2 cellular contexts compared by ENCODE assay signal in the genomic region with DNA sequence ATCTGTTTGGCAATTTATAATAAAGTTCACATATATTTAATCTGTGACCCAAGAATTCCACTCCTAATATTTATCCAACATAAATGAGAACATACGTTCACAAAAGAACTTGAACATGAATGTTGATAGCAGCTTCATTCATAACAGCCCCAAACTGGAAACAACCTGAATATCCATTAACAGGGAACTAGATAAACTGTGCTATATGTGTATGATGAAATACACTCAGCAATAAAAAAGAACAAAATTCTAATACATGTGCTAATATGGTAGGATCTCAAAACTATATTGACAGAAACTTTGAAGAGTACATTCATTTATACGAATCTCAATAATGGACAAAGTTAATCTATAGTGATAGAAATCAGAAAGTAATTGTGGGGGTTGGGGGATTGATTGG.
TF ChIP-seq lines count a peak whose summit lies in the region.

No MANE protein-coding gene starts in this region.

TF ChIP-seq in HCT116, 20 proteins besides CTCF, POLR2A, EP300 and RAD21:
- TF ChIP-seq, protein P1, sequence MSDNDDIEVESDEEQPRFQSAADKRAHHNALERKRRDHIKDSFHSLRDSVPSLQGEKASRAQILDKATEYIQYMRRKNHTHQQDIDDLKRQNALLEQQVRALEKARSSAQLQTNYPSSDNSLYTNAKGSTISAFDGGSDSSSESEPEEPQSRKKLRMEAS (IDR thresholded peaks at IDR 0.05), result no peak
- TF ChIP-seq ZFX (IDR thresholded peaks at IDR 0.05) (no peak), TCF7L2 (IDR thresholded peaks at IDR 0.05; ENCODE audit: borderline replicate concordance, extremely low read depth, insufficient read depth, insufficient read length) (no peak), YY1 (IDR thresholded peaks at IDR 0.05; ENCODE audit: extremely low read depth, insufficient replicate concordance, low read depth, low read length) (no peak), FOSL1 (IDR thresholded peaks at IDR 0.05; ENCODE audit: low read depth) (no peak), EZH2 (IDR thresholded peaks at IDR 0.05) (no peak), EZH2phosphoT487 (IDR thresholded peaks at IDR 0.05; ENCODE audit: borderline replicate concordance) (no peak), ZNF274 (IDR thresholded peaks at IDR 0.05; ENCODE audit: low read depth, low read length) (no peak), SRF (IDR thresholded peaks at IDR 0.05; ENCODE audit: low read depth) (no peak), EGR1 (IDR thresholded peaks at IDR 0.05; ENCODE audit: low read depth) (no peak)
TF ChIP-seq in HCT116: peak in this region for 0.

TF ChIP-seq in K562, 482 proteins besides CTCF, POLR2A, EP300 and RAD21 (continues in another document):
- TF ChIP-seq TCF7L2 (IDR thresholded peaks at IDR 0.05; ENCODE audit: low read depth, low read length) (no peak), ZNF3 (CRISPR knock-in tag; IDR thresholded peaks at IDR 0.05) (no peak), NR3C1 (CRISPR knock-in tag; IDR thresholded peaks at IDR 0.05) (no peak), CEBPB (tag; IDR thresholded peaks at IDR 0.05) (peak; percentile 76), SRSF1 (IDR thresholded peaks at IDR 0.05; ENCODE audit: low read depth, low read length) (no peak), ZEB2 (IDR thresholded peaks at IDR 0.05) (no peak), SMARCE1 (IDR thresholded peaks at IDR 0.05) (no peak), ZNF586 (CRISPR knock-in tag; conservative IDR thresholded peaks at IDR 0.05) (no peak), CEBPG (CRISPR knock-in tag; IDR thresholded peaks at IDR 0.05) (no peak), CEBPG (tag; conservative IDR thresholded peaks at IDR 0.05 in 1 of 2, IDR thresholded peaks at IDR 0.05 in 1 of 2) (peak in 1 of 2 experiments; percentile 59; a peak in 2 of 4 replicates), ZFX (CRISPR knock-in tag; IDR thresholded peaks at IDR 0.05) (no peak), KLF16 (IDR thresholded peaks at IDR 0.05) (peak; percentile 37; the same call in 1 of the 2 replicates), ZNF143 (CRISPR knock-in tag; IDR thresholded peaks at IDR 0.05) (no peak), NELFE (IDR thresholded peaks at IDR 0.05; ENCODE audit: insufficient read depth, insufficient read length) (no peak), BRCA1 (IDR thresholded peaks at IDR 0.05) (no peak), BRCA1 (CRISPR knock-in tag; IDR thresholded peaks at IDR 0.05) (no peak), ZNF75A (CRISPR knock-in tag; IDR thresholded peaks at IDR 0.05) (0 out of 2 replicates have a peak, but pooled peaks have one; percentile 25), ZBED1 (IDR thresholded peaks at IDR 0.05) (no peak), PURB (CRISPR knock-in tag; IDR thresholded peaks at IDR 0.05; ENCODE audit: low read depth) (no peak), LEF1 (IDR thresholded peaks at IDR 0.05) (peak; percentile 26; the same call in 1 of the 2 replicates), ZNF174 (CRISPR knock-in tag; IDR thresholded peaks at IDR 0.05) (no peak), PRMT5 (CRISPR knock-in tag; IDR thresholded peaks at IDR 0.05) (no peak), TAF7 (tag; IDR thresholded peaks at IDR 0.05) (no peak), SRSF9 (IDR thresholded peaks at IDR 0.05; ENCODE audit: borderline replicate concordance, low read depth, low read length) (no peak), PTBP1 (IDR thresholded peaks at IDR 0.05; ENCODE audit: low read depth, low read length) (no peak), ETV6 (IDR thresholded peaks at IDR 0.05; ENCODE audit: borderline replicate concordance in 1 of 2, low read depth in 2 of 2, low read length in 1 of 2) (no peak), ETV6 (CRISPR knock-in tag; IDR thresholded peaks at IDR 0.05; ENCODE audit: borderline replicate concordance) (no peak), KDM2B (CRISPR knock-in tag; IDR thresholded peaks at IDR 0.05) (no peak), ZFP36 (IDR thresholded peaks at IDR 0.05; ENCODE audit: low read depth, low read length, partially characterized antibody) (no peak), CCAR2 (IDR thresholded peaks at IDR 0.05; ENCODE audit: low read depth, low read length) (no peak), ZNF785 (CRISPR knock-in tag; IDR thresholded peaks at IDR 0.05) (no peak), GTF2A2 (tag; IDR thresholded peaks at IDR 0.05) (no peak), TRIM24 (IDR thresholded peaks at IDR 0.05) (peak in 1 of 2 experiments; percentile 72; a peak in 2 of 4 replicates), NFE2L1 (tag; IDR thresholded peaks at IDR 0.05; ENCODE audit: borderline replicate concordance, low read depth) (no peak), POU5F1 (IDR thresholded peaks at IDR 0.05; ENCODE audit: borderline replicate concordance, low read depth, low read length, partially characterized antibody) (no peak)
- TF ChIP-seq, protein P2, sequence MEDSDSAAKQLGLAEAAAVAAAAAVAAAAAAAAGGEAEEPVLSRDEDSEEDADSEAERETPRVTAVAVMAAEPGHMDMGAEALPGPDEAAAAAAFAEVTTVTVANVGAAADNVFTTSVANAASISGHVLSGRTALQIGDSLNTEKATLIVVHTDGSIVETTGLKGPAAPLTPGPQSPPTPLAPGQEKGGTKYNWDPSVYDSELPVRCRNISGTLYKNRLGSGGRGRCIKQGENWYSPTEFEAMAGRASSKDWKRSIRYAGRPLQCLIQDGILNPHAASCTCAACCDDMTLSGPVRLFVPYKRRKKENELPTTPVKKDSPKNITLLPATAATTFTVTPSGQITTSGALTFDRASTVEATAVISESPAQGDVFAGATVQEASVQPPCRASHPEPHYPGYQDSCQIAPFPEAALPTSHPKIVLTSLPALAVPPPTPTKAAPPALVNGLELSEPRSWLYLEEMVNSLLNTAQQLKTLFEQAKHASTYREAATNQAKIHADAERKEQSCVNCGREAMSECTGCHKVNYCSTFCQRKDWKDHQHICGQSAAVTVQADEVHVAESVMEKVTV (CRISPR knock-in tag; IDR thresholded peaks at IDR 0.05), result 0 out of 2 replicates have a peak, but pooled peaks have one; percentile 12
- TF ChIP-seq, protein P3, sequence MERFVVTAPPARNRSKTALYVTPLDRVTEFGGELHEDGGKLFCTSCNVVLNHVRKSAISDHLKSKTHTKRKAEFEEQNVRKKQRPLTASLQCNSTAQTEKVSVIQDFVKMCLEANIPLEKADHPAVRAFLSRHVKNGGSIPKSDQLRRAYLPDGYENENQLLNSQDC (CRISPR knock-in tag; IDR thresholded peaks at IDR 0.05), result no peak
- TF ChIP-seq, protein P4, sequence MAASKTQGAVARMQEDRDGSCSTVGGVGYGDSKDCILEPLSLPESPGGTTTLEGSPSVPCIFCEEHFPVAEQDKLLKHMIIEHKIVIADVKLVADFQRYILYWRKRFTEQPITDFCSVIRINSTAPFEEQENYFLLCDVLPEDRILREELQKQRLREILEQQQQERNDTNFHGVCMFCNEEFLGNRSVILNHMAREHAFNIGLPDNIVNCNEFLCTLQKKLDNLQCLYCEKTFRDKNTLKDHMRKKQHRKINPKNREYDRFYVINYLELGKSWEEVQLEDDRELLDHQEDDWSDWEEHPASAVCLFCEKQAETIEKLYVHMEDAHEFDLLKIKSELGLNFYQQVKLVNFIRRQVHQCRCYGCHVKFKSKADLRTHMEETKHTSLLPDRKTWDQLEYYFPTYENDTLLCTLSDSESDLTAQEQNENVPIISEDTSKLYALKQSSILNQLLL (CRISPR knock-in tag; IDR thresholded peaks at IDR 0.05; ENCODE audit: borderline replicate concordance), result no peak
- TF ChIP-seq, protein P5, sequence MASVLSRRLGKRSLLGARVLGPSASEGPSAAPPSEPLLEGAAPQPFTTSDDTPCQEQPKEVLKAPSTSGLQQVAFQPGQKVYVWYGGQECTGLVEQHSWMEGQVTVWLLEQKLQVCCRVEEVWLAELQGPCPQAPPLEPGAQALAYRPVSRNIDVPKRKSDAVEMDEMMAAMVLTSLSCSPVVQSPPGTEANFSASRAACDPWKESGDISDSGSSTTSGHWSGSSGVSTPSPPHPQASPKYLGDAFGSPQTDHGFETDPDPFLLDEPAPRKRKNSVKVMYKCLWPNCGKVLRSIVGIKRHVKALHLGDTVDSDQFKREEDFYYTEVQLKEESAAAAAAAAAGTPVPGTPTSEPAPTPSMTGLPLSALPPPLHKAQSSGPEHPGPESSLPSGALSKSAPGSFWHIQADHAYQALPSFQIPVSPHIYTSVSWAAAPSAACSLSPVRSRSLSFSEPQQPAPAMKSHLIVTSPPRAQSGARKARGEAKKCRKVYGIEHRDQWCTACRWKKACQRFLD (CRISPR knock-in tag; IDR thresholded peaks at IDR 0.05), result no peak
- TF ChIP-seq, protein P6, sequence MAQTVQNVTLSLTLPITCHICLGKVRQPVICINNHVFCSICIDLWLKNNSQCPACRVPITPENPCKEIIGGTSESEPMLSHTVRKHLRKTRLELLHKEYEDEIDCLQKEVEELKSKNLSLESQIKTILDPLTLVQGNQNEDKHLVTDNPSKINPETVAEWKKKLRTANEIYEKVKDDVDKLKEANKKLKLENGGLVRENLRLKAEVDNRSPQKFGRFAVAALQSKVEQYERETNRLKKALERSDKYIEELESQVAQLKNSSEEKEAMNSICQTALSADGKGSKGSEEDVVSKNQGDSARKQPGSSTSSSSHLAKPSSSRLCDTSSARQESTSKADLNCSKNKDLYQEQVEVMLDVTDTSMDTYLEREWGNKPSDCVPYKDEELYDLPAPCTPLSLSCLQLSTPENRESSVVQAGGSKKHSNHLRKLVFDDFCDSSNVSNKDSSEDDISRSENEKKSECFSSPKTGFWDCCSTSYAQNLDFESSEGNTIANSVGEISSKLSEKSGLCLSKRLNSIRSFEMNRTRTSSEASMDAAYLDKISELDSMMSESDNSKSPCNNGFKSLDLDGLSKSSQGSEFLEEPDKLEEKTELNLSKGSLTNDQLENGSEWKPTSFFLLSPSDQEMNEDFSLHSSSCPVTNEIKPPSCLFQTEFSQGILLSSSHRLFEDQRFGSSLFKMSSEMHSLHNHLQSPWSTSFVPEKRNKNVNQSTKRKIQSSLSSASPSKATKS (CRISPR knock-in tag; IDR thresholded peaks at IDR 0.05), result no peak
- TF ChIP-seq, protein P7, sequence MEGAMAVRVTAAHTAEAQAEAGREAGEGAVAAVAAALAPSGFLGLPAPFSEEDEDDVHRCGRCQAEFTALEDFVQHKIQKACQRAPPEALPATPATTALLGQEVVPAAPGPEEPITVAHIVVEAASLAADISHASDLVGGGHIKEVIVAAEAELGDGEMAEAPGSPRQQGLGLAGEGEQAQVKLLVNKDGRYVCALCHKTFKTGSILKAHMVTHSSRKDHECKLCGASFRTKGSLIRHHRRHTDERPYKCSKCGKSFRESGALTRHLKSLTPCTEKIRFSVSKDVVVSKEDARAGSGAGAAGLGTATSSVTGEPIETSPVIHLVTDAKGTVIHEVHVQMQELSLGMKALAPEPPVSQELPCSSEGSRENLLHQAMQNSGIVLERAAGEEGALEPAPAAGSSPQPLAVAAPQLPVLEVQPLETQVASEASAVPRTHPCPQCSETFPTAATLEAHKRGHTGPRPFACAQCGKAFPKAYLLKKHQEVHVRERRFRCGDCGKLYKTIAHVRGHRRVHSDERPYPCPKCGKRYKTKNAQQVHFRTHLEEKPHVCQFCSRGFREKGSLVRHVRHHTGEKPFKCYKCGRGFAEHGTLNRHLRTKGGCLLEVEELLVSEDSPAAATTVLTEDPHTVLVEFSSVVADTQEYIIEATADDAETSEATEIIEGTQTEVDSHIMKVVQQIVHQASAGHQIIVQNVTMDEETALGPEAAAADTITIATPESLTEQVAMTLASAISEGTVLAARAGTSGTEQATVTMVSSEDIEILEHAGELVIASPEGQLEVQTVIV (CRISPR knock-in tag; IDR thresholded peaks at IDR 0.05; ENCODE audit: borderline replicate concordance), result no peak
- TF ChIP-seq, protein P8, sequence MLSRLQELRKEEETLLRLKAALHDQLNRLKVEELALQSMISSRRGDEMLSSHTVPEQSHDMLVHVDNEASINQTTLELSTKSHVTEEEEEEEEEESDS (CRISPR knock-in tag; IDR thresholded peaks at IDR 0.05), result no peak
- TF ChIP-seq, protein P9, sequence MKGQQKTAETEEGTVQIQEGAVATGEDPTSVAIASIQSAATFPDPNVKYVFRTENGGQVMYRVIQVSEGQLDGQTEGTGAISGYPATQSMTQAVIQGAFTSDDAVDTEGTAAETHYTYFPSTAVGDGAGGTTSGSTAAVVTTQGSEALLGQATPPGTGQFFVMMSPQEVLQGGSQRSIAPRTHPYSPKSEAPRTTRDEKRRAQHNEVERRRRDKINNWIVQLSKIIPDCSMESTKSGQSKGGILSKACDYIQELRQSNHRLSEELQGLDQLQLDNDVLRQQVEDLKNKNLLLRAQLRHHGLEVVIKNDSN (CRISPR knock-in tag; IDR thresholded peaks at IDR 0.05), result no peak
- TF ChIP-seq, protein P10, sequence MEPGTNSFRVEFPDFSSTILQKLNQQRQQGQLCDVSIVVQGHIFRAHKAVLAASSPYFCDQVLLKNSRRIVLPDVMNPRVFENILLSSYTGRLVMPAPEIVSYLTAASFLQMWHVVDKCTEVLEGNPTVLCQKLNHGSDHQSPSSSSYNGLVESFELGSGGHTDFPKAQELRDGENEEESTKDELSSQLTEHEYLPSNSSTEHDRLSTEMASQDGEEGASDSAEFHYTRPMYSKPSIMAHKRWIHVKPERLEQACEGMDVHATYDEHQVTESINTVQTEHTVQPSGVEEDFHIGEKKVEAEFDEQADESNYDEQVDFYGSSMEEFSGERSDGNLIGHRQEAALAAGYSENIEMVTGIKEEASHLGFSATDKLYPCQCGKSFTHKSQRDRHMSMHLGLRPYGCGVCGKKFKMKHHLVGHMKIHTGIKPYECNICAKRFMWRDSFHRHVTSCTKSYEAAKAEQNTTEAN (CRISPR knock-in tag; IDR thresholded peaks at IDR 0.05), result no peak
